Comparison of ENCODE assay signal across 12 cellular contexts in genomic region chr11:64571410-64572091, GRCh38. TPM values are rescaled to one million over a fixed set of nuclear protein-coding genes. Genes with fewer than 3 reads are reported as not detected.
A peak's percentile ranks its signal among the peaks of the same experiment; 100 is the strongest.
DNase-seq lines count a peak whose midpoint lies in the region; ATAC-seq, FAIRE-seq and TF ChIP-seq lines count a peak whose summit lies in the region.
"Had no signal": no experiment of that assay in that cellular context is flagged by ENCODE, and none has a peak within 500 bp of the region (broad histone marks: within the 10 kb centered on the region; RNA-seq: fewer than 3 reads in every experiment).

No MANE protein-coding gene starts in this region.

- no peak for TF ChIP-seq EP300 in GM12878 (IDR thresholded peaks at IDR 0.05; ENCODE audit: borderline replicate concordance in 1 of 2, control insufficient read depth in 1 of 2, low read depth in 2 of 2, low read length in 2 of 2)

- dilution Hi-C loops in keratinocyte (cut with MboI; ENCODE audit: extremely low pct_ligation_motif_present, low sequenced_read_pairs) = no loop called here

- TF ChIP-seq CTCF in GM12878 (IDR thresholded peaks at IDR 0.05 in 2 of 3, conservative IDR thresholded peaks at IDR 0.05 in 1 of 3; ENCODE audit: control insufficient read depth in 2 of 3, extremely low read depth in 1 of 3, insufficient read depth in 1 of 3, low read depth in 3 of 3, low read length in 3 of 3) = no peak
- no peak for TF ChIP-seq CTCF in keratinocyte (optimal IDR thresholded peaks at IDR 0.05 in 1 of 3, IDR thresholded peaks at IDR 0.05 in 1 of 3, conservative IDR thresholded peaks at IDR 0.05 in 1 of 3; ENCODE audit: extremely low read depth in 1 of 3, insufficient read depth in 2 of 3, low read length in 3 of 3)
- TF ChIP-seq CTCF in upper lobe of right lung (IDR thresholded peaks at IDR 0.05) = no peak
- no peak for TF ChIP-seq CTCF in uterus (IDR thresholded peaks at IDR 0.05)

- CTCF ChIA-PET in GM12878 (lab: Yijun Ruan, JAX) = interaction anchor here (1.1 kb wide), 1 partner anchor 123 kb away, joined by 3 read pairs; no protein-coding TSS in a partner anchor

- no peak for TF ChIP-seq RAD21 in GM12878 (IDR thresholded peaks at IDR 0.05; ENCODE audit: insufficient read depth, low read depth, low read length)

- intact Hi-C loops in left ventricle myocardium superior (cut with micrococcal nuclease) = no loop called here
- intact Hi-C loops in Right ventricle myocardium superior (cut with DNase I) = no loop called here
- intact Hi-C loops in GM12878 (cut with micrococcal nuclease; ENCODE audit: unreplicated experiment) = no loop called here
- intact Hi-C loops in upper lobe of right lung (cut with DNase I) = no loop called here
- intact Hi-C loops in uterus (cut with DNase I; ENCODE audit: low total_unique reads) = no loop called here

- SMC1A ChIA-PET in GM12878 (lab: Charles Lee; ENCODE audit: uncharacterized antibody, unreplicated experiment) = no interaction called here

- in situ Hi-C loops in GM12878 (cut with MboI) = no loop called here

- H4K20me1 ChIP-seq in GM12878 (ENCODE audit: control insufficient read depth, insufficient read depth) (no peaks in the 10 kb centered on the region), keratinocyte (ENCODE audit: control insufficient read depth, extremely low read depth, insufficient read depth, low read length) (no peaks in the 10 kb centered on the region)

- H3K36me3 ChIP-seq in GM12878 (ENCODE audit: control insufficient read depth in 2 of 2, insufficient read depth in 2 of 2, low read length in 1 of 2) (no peaks in the 10 kb centered on the region), keratinocyte (ENCODE audit: control insufficient read depth in 2 of 2, extremely low read depth in 1 of 2, insufficient read depth in 2 of 2, low read length in 2 of 2) (no peaks in the 10 kb centered on the region), upper lobe of right lung (no peaks in the 10 kb centered on the region), uterus (no peaks in the 10 kb centered on the region)
- H3K36me3 ChIP-seq: heart right ventricle had no signal

- H3K27ac ChIP-seq in GM12878 (ENCODE audit: control insufficient read depth, insufficient read depth) = no peak overlapping the region
- peak overlapping the region; percentile 66 for H3K27ac ChIP-seq in keratinocyte (ENCODE audit: control insufficient read depth, insufficient read depth, low read length)
- H3K27ac ChIP-seq in upper lobe of right lung = no peak overlapping the region
- H3K27ac ChIP-seq in uterus = no peak overlapping the region
- H3K27ac ChIP-seq: heart right ventricle had no signal

- H3K4me3 ChIP-seq in GM12878 (no peak overlapping the region), keratinocyte (ENCODE audit: control insufficient read depth in 2 of 3, extremely low read depth in 1 of 3, insufficient read depth in 2 of 3, low read depth in 1 of 3, low read length in 3 of 3) (peak overlapping the region in 1 of 3 experiments; percentile 47), upper lobe of right lung (no peak overlapping the region), uterus (no peak overlapping the region)
- H3K4me3 ChIP-seq: heart right ventricle had no signal

- H3K9me3 ChIP-seq in GM12878 (replicated peaks; ENCODE audit: control insufficient read depth, insufficient read depth, low read length) = no peaks in the 10 kb centered on the region
- H3K9me3 ChIP-seq in keratinocyte (ENCODE audit: control insufficient read depth, low read depth, low read length) = no peaks in the 10 kb centered on the region
- H3K9me3 ChIP-seq in upper lobe of right lung = no peaks in the 10 kb centered on the region
- no peaks in the 10 kb centered on the region for H3K9me3 ChIP-seq in uterus
- H3K9me3 ChIP-seq: heart right ventricle had no signal

- H3K4me2 ChIP-seq in GM12878 (ENCODE audit: control insufficient read depth, insufficient read depth) (no peak overlapping the region), keratinocyte (ENCODE audit: control insufficient read depth, extremely low read depth, insufficient read depth, low read depth, low read length) (peak overlapping the region; percentile 85)

- no peak for TF ChIP-seq POLR2A in GM12878 (IDR thresholded peaks at IDR 0.05; ENCODE audit: low read depth, low read length)
- no peak for TF ChIP-seq POLR2A in uterus (IDR thresholded peaks at IDR 0.05)

- WGBS in GM12878 (ENCODE audit: insufficient coverage, insufficient replicate concordance, low lambda C conversion rate, missing lambda C conversion rate) = 50% methylated on average over 22 of the region's 22 CpGs

- no peaks in the 10 kb centered on the region for H3K9me1 ChIP-seq in keratinocyte (ENCODE audit: control insufficient read depth, extremely low read depth, insufficient read depth, low read length)

- H3K4me1 ChIP-seq in GM12878 (ENCODE audit: control insufficient read depth, insufficient read depth, low read length) (no peaks in the 10 kb centered on the region), keratinocyte (ENCODE audit: control insufficient read depth, extremely low read depth, insufficient read depth, low read length) (peaks cover 21% of the 10 kb centered on the region), upper lobe of right lung (no peaks in the 10 kb centered on the region), uterus (peaks cover 0 to 4% of the 10 kb centered on the region in 2 donors)

- DNase-seq in left ventricle myocardium superior (peak; percentile 9), Right ventricle myocardium superior (no peak), GM12878 (ENCODE audit: low read depth, low spot score) (no peak), keratinocyte (ENCODE audit: low read depth, low spot score) (peak; percentile 77), upper lobe of right lung (peak; percentile 52), uterus (no peak), HUDEP-2 (lab: John Stamatoyannopoulos, UW; ENCODE audit: unreplicated experiment in 76 of 76) (no peak), DMS79 (lab: John Stamatoyannopoulos, UW) (no peak)
- DNase-seq: activated naive CD4-positive, alpha-beta T cell; heart right ventricle; MM.1S had no signal

- H3K9ac ChIP-seq in GM12878 (ENCODE audit: control insufficient read depth, insufficient read depth, low read length) (no peak overlapping the region), keratinocyte (ENCODE audit: control insufficient read depth, extremely low read depth, insufficient read depth, low read length) (peak overlapping the region; percentile 72)

- ATAC-seq in left ventricle myocardium superior (no peak), Right ventricle myocardium superior (ENCODE audit: poor library complexity) (no peak), GM12878 (no peak), upper lobe of right lung (no peak)
- ATAC-seq: Panc1 had no signal

- no peaks in the 10 kb centered on the region for H3K79me2 ChIP-seq in GM12878 (ENCODE audit: control insufficient read depth, insufficient read depth, low read length)
- no peaks in the 10 kb centered on the region for H3K79me2 ChIP-seq in keratinocyte (ENCODE audit: control insufficient read depth, insufficient read depth, low read length)

- RAD21 ChIA-PET in GM12878 (lab: Charles Lee; ENCODE audit: unreplicated experiment) = no interaction called here

- H3K27me3 ChIP-seq in GM12878 (replicated peaks in 1 of 2; ENCODE audit: control insufficient read depth in 2 of 2, insufficient read depth in 2 of 2, low read length in 1 of 2) (peaks cover 0 to 2% of the 10 kb centered on the region in 2 experiments; a peak in 2 of 4 replicates), keratinocyte (ENCODE audit: control insufficient read depth, extremely low read depth, insufficient read depth, low read length) (no peaks in the 10 kb centered on the region), upper lobe of right lung (no peaks in the 10 kb centered on the region), uterus (no peaks in the 10 kb centered on the region)

- no TSS peak for BruUV-seq in GM12878 (replicated peaks; lab: Mats Ljungman, UMichigan)

- H2AFZ ChIP-seq in GM12878 (ENCODE audit: control insufficient read depth, low read depth, low read length) = no peak overlapping the region
- H2AFZ ChIP-seq in keratinocyte (ENCODE audit: control insufficient read depth, low read length) = peak overlapping the region; percentile 80

- FAIRE-seq in GM12878 (lab: Jason Lieb, UNC) (no peak), keratinocyte (lab: Jason Lieb, UNC) (peak; percentile 95)

- POLR2A ChIA-PET in GM12878 (lab: Charles Lee) = no interaction called here

RNA-seq across cellular contexts. Expression of gene SLC22A11, which starts 15.8 kb away (rescaled TPM):
- not detected for total RNA-seq in left ventricle myocardium superior
- not detected for total RNA-seq in Right ventricle myocardium superior
- not detected in 2 replicates for total RNA-seq in GM12878 (2013; cell fraction: nucleolus; rRNA removed)
- not detected in 2 replicates for total RNA-seq in GM12878 (2014; rRNA removed)
- not detected in 2 replicates for total RNA-seq in GM12878 (2014; rRNA removed; fragmentation: Illumina TruSeq; extraction: Trizol)
- not detected in 2 replicates for total RNA-seq in GM12878 (2021)
- polyA plus RNA-seq in GM12878 (2011; ENCODE audit: low read depth) = not detected
- polyA plus RNA-seq in GM12878 (2011; rRNA removed) = 0.08 TPM in 1 of 2 replicates, not detected in the other
- polyA plus RNA-seq in GM12878 (2011; cell fraction: cytosol; rRNA removed) = 0.04 and 0.05 TPM in 2 replicates
- polyA plus RNA-seq in GM12878 (2011; cell fraction: nucleus; rRNA removed) = 0.07 TPM in 1 of 2 replicates, not detected in the other
- not detected in 2 replicates for polyA plus RNA-seq in GM12878 (2012)
- not detected in 2 replicates for polyA plus RNA-seq in GM12878 (2014; fragmentation: Illumina TruSeq; extraction: Trizol)
- not detected for polyA plus RNA-seq in GM12878 (2014; fragmentation: Nextera tagmentation; extraction: Ambion mirVana)
- polyA plus RNA-seq in GM12878 (2014; rRNA removed) = not detected in 2 replicates
- not detected for polyA plus RNA-seq in GM12878 (2016; fragmentation: Nextera tagmentation; extraction: Ambion mirVana)
- not detected in 2 replicates for polyA minus RNA-seq in GM12878 (2011; rRNA and poly(A)+ RNA removed)
- not detected in 2 replicates for polyA minus RNA-seq in GM12878 (2011; cell fraction: cytosol; rRNA and poly(A)+ RNA removed)
- polyA minus RNA-seq in GM12878 (2011; cell fraction: nucleus; rRNA and poly(A)+ RNA removed) = not detected in 2 replicates
- not detected in 3 replicates for polyA plus RNA-seq in keratinocyte
- not detected for polyA plus RNA-seq in keratinocyte (2011; ENCODE audit: low read depth)
- polyA plus RNA-seq in keratinocyte (2011; cell fraction: cytosol; rRNA removed) = 0.08 TPM in 1 of 2 replicates, not detected in the other
- polyA plus RNA-seq in keratinocyte (2011; cell fraction: nucleus; rRNA removed) = not detected in 2 replicates
- polyA plus RNA-seq in keratinocyte (2012; ENCODE audit: low replicate concordance) = not detected in 2 replicates
- not detected in 3 replicates for polyA minus RNA-seq in keratinocyte
- not detected for polyA minus RNA-seq in keratinocyte (2011; cell fraction: cytosol; rRNA and poly(A)+ RNA removed)
- not detected in 2 replicates for polyA minus RNA-seq in keratinocyte (2011; cell fraction: nucleus; rRNA and poly(A)+ RNA removed)
- total RNA-seq in upper lobe of right lung = not detected
- total RNA-seq in uterus = under 1 TPM in 2 of 4 donors, not detected in 2; 0.35 to 0.76 TPM
- total RNA-seq: heart right ventricle had no signal
- polyA plus RNA-seq: heart right ventricle had no signal

RNA-seq across cellular contexts. Expression of gene SLC22A12, which starts 19.5 kb away (rescaled TPM):
- total RNA-seq in left ventricle myocardium superior (not detected), Right ventricle myocardium superior (not detected), GM12878 (2014; rRNA removed) (not detected in 2 replicates), GM12878 (2014; rRNA removed; fragmentation: Illumina TruSeq; extraction: Trizol) (not detected in 2 replicates), GM12878 (2021) (not detected in 2 replicates), upper lobe of right lung (not detected), uterus (not detected)
- not detected in 2 replicates for total RNA-seq in GM12878 (2013; cell fraction: nucleolus; rRNA removed)
- polyA plus RNA-seq in GM12878 (2011; ENCODE audit: low read depth) = not detected
- polyA plus RNA-seq in GM12878 (2011; rRNA removed) (not detected in 2 replicates), GM12878 (2014; fragmentation: Illumina TruSeq; extraction: Trizol) (not detected in 2 replicates), GM12878 (2014; fragmentation: Nextera tagmentation; extraction: Ambion mirVana) (not detected), GM12878 (2014; rRNA removed) (not detected in 2 replicates), GM12878 (2016; fragmentation: Nextera tagmentation; extraction: Ambion mirVana) (not detected), keratinocyte (not detected in 3 replicates)
- not detected in 2 replicates for polyA plus RNA-seq in GM12878 (2011; cell fraction: cytosol; rRNA removed)
- polyA plus RNA-seq in GM12878 (2011; cell fraction: nucleus; rRNA removed) = not detected in 2 replicates
- not detected in 2 replicates for polyA plus RNA-seq in GM12878 (2012)
- polyA minus RNA-seq in GM12878 (2011; rRNA and poly(A)+ RNA removed) = not detected in 2 replicates
- not detected in 2 replicates for polyA minus RNA-seq in GM12878 (2011; cell fraction: cytosol; rRNA and poly(A)+ RNA removed)
- polyA minus RNA-seq in GM12878 (2011; cell fraction: nucleus; rRNA and poly(A)+ RNA removed) = not detected in 2 replicates
- polyA plus RNA-seq in keratinocyte (2011; ENCODE audit: low read depth) = not detected
- not detected in 2 replicates for polyA plus RNA-seq in keratinocyte (2011; cell fraction: cytosol; rRNA removed)
- not detected in 2 replicates for polyA plus RNA-seq in keratinocyte (2011; cell fraction: nucleus; rRNA removed)
- not detected in 2 replicates for polyA plus RNA-seq in keratinocyte (2012; ENCODE audit: low replicate concordance)
- not detected in 3 replicates for polyA minus RNA-seq in keratinocyte
- polyA minus RNA-seq in keratinocyte (2011; cell fraction: cytosol; rRNA and poly(A)+ RNA removed) = not detected
- not detected in 2 replicates for polyA minus RNA-seq in keratinocyte (2011; cell fraction: nucleus; rRNA and poly(A)+ RNA removed)
- total RNA-seq: heart right ventricle had no signal
- polyA plus RNA-seq: heart right ventricle had no signal

Comparison
In these comparisons a context has a peak if more than half of its experiments do, and no peak if none do; other contexts are left out.
1. DNase-seq: peak in left ventricle myocardium superior (single experiment), keratinocyte (single experiment) and upper lobe of right lung (single experiment); none in Right ventricle myocardium superior (single experiment), GM12878 (single experiment), uterus (0 of 2), HUDEP-2 (0 of 76) and DMS79 (single experiment).